In the genomic region with DNA sequence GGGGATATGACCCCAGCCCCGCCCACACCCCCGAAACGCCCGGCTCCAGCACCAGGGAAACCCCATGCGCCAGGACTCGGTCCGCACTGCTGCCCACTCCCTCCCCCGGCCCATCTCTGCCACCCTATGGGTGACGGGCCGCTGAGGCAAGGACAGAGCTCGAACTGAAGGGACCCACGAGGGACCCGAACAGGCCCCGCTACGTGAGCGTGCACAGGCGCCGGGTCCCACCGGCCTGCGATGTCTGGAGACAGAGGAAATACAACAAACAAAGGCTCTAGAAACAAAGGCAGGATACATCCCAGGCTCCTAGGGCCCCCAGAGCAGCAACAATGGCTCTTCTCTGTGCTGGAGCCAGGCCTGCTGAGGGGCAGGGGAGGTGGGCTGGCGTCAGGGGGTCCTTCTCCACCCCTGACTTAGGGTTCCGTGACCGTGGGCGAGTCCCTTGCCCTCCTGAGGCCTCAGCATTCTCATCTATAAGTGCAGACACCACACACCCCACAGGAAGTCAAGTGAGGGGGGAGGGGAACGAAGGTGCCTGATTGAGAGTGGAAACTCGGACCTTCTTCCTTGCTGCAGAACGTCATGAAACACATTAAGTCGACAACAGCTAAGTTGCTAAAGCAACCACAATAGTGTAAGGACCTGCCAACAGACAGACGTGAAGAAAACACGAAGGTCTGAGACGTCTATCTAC, we compare ENCODE assay signal across 8 cellular contexts. TPM values are rescaled to one million over a fixed set of nuclear protein-coding genes. Genes with fewer than 3 reads are reported as not detected.
DNase-seq lines count a peak whose midpoint lies in the region; ATAC-seq and TF ChIP-seq lines count a peak whose summit lies in the region.

No MANE protein-coding gene starts in this region.

- TF ChIP-seq EP300 in sigmoid colon (IDR thresholded peaks at IDR 0.05): no peak

- no peaks in the 10 kb centered on the region for H3K9me3 Mint-ChIP-seq in CD4-positive, alpha-beta T cell
- no peaks in the 10 kb centered on the region for H3K9me3 Mint-ChIP-seq in activated CD4-positive, alpha-beta T cell treated with anti-CD3 and anti-CD28 coated beads, Interleukin-2, amount 10 ng/mL, durations not matched to agents 24 days and 14 days
- H3K9me3 Mint-ChIP-seq in effector memory CD8-positive, alpha-beta T cell: no peaks in the 10 kb centered on the region

- peaks cover 33% of the 10 kb centered on the region for H3K36me3 Mint-ChIP-seq in CD4-positive, alpha-beta T cell (ENCODE audit: low read depth)
- H3K36me3 Mint-ChIP-seq in activated CD4-positive, alpha-beta T cell treated with anti-CD3 and anti-CD28 coated beads, Interleukin-2, amount 10 ng/mL, durations not matched to agents 24 days and 14 days (ENCODE audit: low read depth): peaks cover 18% of the 10 kb centered on the region
- peaks cover 62% of the 10 kb centered on the region for H3K36me3 Mint-ChIP-seq in effector memory CD8-positive, alpha-beta T cell (ENCODE audit: insufficient read depth)

- H3K36me3 ChIP-seq in sigmoid colon: peaks cover 0 to 9% (median 0%) of the 10 kb centered on the region in 4 donors

- H3K27me3 ChIP-seq in CD4-positive, alpha-beta T cell (ENCODE audit: control insufficient read depth, insufficient read depth, low read length): no peaks in the 10 kb centered on the region
- no peaks in the 10 kb centered on the region for H3K27me3 ChIP-seq in sigmoid colon

- ATAC-seq in CD4-positive, alpha-beta T cell (ENCODE audit: poor library complexity): peak; percentile 68
- peak; percentile 66 for ATAC-seq in effector memory CD8-positive, alpha-beta T cell (replicated peaks)
- ATAC-seq in HG03520 (IDR thresholded peaks at IDR 0.05; ENCODE audit: unreplicated experiment) (no peak), GM21786 (IDR thresholded peaks at IDR 0.05; ENCODE audit: unreplicated experiment) (no peak)

- peaks cover 37% of the 10 kb centered on the region for H3K4me1 Mint-ChIP-seq in CD4-positive, alpha-beta T cell (ENCODE audit: low read depth)
- H3K4me1 Mint-ChIP-seq in activated CD4-positive, alpha-beta T cell treated with anti-CD3 and anti-CD28 coated beads, Interleukin-2, amount 10 ng/mL, durations not matched to agents 24 days and 14 days: peaks cover 28% of the 10 kb centered on the region
- peaks cover 29 to 41% of the 10 kb centered on the region in 2 donors for H3K4me1 Mint-ChIP-seq in effector memory CD8-positive, alpha-beta T cell (ENCODE audit: low read depth in 2 of 2)

- H3K4me1 ChIP-seq in sigmoid colon: peaks cover 0 to 47% (median 41%) of the 10 kb centered on the region in 4 donors

- H3K4me3 ChIP-seq in sigmoid colon: peak overlapping the region in 2 of 4 donors; percentile 9 to 27

- H3K9me3 ChIP-seq in CD4-positive, alpha-beta T cell (ENCODE audit: control insufficient read depth, low read length): no peaks in the 10 kb centered on the region
- no peaks in the 10 kb centered on the region for H3K9me3 ChIP-seq in sigmoid colon

- 68 to 80% methylated on average over 31 of the region's 31 CpGs for WGBS in sigmoid colon, 2 donors

- H3K27me3 Mint-ChIP-seq in CD4-positive, alpha-beta T cell: no peaks in the 10 kb centered on the region
- H3K27me3 Mint-ChIP-seq in activated CD4-positive, alpha-beta T cell treated with anti-CD3 and anti-CD28 coated beads, Interleukin-2, amount 10 ng/mL, durations not matched to agents 24 days and 14 days: no peaks in the 10 kb centered on the region
- no peaks in the 10 kb centered on the region for H3K27me3 Mint-ChIP-seq in effector memory CD8-positive, alpha-beta T cell

- no peak for TF ChIP-seq POLR2A in sigmoid colon (IDR thresholded peaks at IDR 0.05)

- intact Hi-C loops in CD4-positive, alpha-beta T cell (cut with DNase I, micrococcal nuclease): loop anchor here (1.0 to 5.0 kb wide), 3 partner anchors 8 to 205 kb away; no protein-coding TSS in a partner anchor
- intact Hi-C loops in activated CD4-positive, alpha-beta T cell treated with anti-CD3 and anti-CD28 coated beads, Interleukin-2, amount 10 ng/mL, durations not matched to agents 24 days and 14 days (cut with micrococcal nuclease): loop anchor here (1.0 kb wide), 1 partner anchor 15 kb away; no protein-coding TSS in a partner anchor
- intact Hi-C loops in sigmoid colon (cut with DNase I): no loop called here

- CTCF ChIA-PET in CD4-positive, alpha-beta T cell (lab: Charles Lee): interaction anchor here (1.0 kb wide), 1 partner anchor 18 kb away, joined by 3 read pairs; no protein-coding TSS in a partner anchor

- peak overlapping the region; percentile 94 for H3K27ac ChIP-seq in CD4-positive, alpha-beta T cell (ENCODE audit: low read depth, low read length)
- H3K27ac ChIP-seq in sigmoid colon: peak overlapping the region; percentile 18 to 84 (median 67)

- peak; percentile 56 to 91 (median 72) for DNase-seq in CD4-positive, alpha-beta T cell
- DNase-seq in activated CD4-positive, alpha-beta T cell treated with anti-CD3 and anti-CD28 coated beads, Interleukin-2, amount 10 ng/mL, durations not matched to agents 24 days and 14 days: peak; percentile 95
- peak; percentile 84 to 88 (median 88) for DNase-seq in effector memory CD8-positive, alpha-beta T cell
- DNase-seq in sigmoid colon (no peak), NCI-H187 (lab: John Stamatoyannopoulos, UW) (no peak), NCI-H226 (no peak)

- H3K27ac Mint-ChIP-seq in CD4-positive, alpha-beta T cell: peak overlapping the region; percentile 100
- peak overlapping the region; percentile 96 for H3K27ac Mint-ChIP-seq in activated CD4-positive, alpha-beta T cell treated with anti-CD3 and anti-CD28 coated beads, Interleukin-2, amount 10 ng/mL, durations not matched to agents 24 days and 14 days
- H3K27ac Mint-ChIP-seq in effector memory CD8-positive, alpha-beta T cell: peak overlapping the region; percentile 99

- POLR2A ChIA-PET in CD4-positive, alpha-beta T cell (lab: Charles Lee): interaction anchor here (0.6 to 1.5 kb wide), 5 partner anchors 16 to 391 kb away, joined by 3 to 8 read pairs (median 5); no protein-coding TSS in a partner anchor

- no peak for TF ChIP-seq CTCF in CD4-positive, alpha-beta T cell (IDR thresholded peaks at IDR 0.05)
- TF ChIP-seq CTCF in sigmoid colon (IDR thresholded peaks at IDR 0.05): no peak

- H3K4me3 Mint-ChIP-seq in CD4-positive, alpha-beta T cell: peak overlapping the region; percentile 99
- peak overlapping the region; percentile 93 for H3K4me3 Mint-ChIP-seq in activated CD4-positive, alpha-beta T cell treated with anti-CD3 and anti-CD28 coated beads, Interleukin-2, amount 10 ng/mL, durations not matched to agents 24 days and 14 days
- H3K4me3 Mint-ChIP-seq in effector memory CD8-positive, alpha-beta T cell: peak overlapping the region; percentile 94 to 98

RNA-seq across cellular contexts. Expression of a gene that starts 3.1 kb away (rescaled TPM):
- 100 to 1,000 TPM; 156 to 172 TPM for total RNA-seq in CD4-positive, alpha-beta T cell
- total RNA-seq in activated CD4-positive, alpha-beta T cell treated with anti-CD3 and anti-CD28 coated beads, Interleukin-2, amount 10 ng/mL, durations not matched to agents 24 days and 14 days: 104 and 107 TPM in 2 replicates
- total RNA-seq in sigmoid colon: 10 to 100 TPM; 86.6 to 97.1 (median 92.7) TPM
- polyA plus RNA-seq in sigmoid colon: 10 to 100 TPM; 60.7 to 76.3 (median 69.4) TPM

RNA-seq across cellular contexts. Expression of a gene that starts 18.9 kb away (rescaled TPM):
- total RNA-seq in CD4-positive, alpha-beta T cell: 10 to 100 TPM; 83.8 to 89.2 TPM
- total RNA-seq in activated CD4-positive, alpha-beta T cell treated with anti-CD3 and anti-CD28 coated beads, Interleukin-2, amount 10 ng/mL, durations not matched to agents 24 days and 14 days: 37.0 and 38.1 TPM in 2 replicates
- total RNA-seq in sigmoid colon: 10 to 100 TPM in 1 of 4 donors, 1 to 10 TPM in 3; 2.1 to 10.3 (median 4.4) TPM
- polyA plus RNA-seq in sigmoid colon: 10 to 100 TPM in 2 of 3 donors, 1 to 10 TPM in 1; 8.4 to 20.5 (median 12.5) TPM

RNA-seq across cellular contexts. Expression of a gene that starts 23.0 kb away (rescaled TPM):
- total RNA-seq in CD4-positive, alpha-beta T cell: 1 to 10 TPM; 7.9 to 8.2 TPM
- total RNA-seq in activated CD4-positive, alpha-beta T cell treated with anti-CD3 and anti-CD28 coated beads, Interleukin-2, amount 10 ng/mL, durations not matched to agents 24 days and 14 days: 8.8 and 10.6 TPM in 2 replicates
- 1 to 10 TPM in 2 of 4 donors, under 1 TPM in 2; 0.33 to 6.2 (median 1.5) TPM for total RNA-seq in sigmoid colon
- 10 to 100 TPM in 2 of 3 donors, 1 to 10 TPM in 1; 6.6 to 17.4 (median 13.2) TPM for polyA plus RNA-seq in sigmoid colon

RNA-seq across cellular contexts. Expression of a gene that starts 23.0 kb away (rescaled TPM):
- 10 to 100 TPM; 12.7 to 15.4 TPM for total RNA-seq in CD4-positive, alpha-beta T cell
- total RNA-seq in activated CD4-positive, alpha-beta T cell treated with anti-CD3 and anti-CD28 coated beads, Interleukin-2, amount 10 ng/mL, durations not matched to agents 24 days and 14 days: 39.2 and 42.4 TPM in 2 replicates
- 10 to 100 TPM; 25.8 to 47.0 (median 31.0) TPM for total RNA-seq in sigmoid colon
- polyA plus RNA-seq in sigmoid colon: 10 to 100 TPM; 14.4 to 55.4 (median 16.6) TPM

RNA-seq across cellular contexts. Expression of a gene that starts 34.0 kb away (rescaled TPM):
- total RNA-seq in CD4-positive, alpha-beta T cell: 100 to 1,000 TPM; 106 to 114 TPM
- 56.3 and 61.4 TPM in 2 replicates for total RNA-seq in activated CD4-positive, alpha-beta T cell treated with anti-CD3 and anti-CD28 coated beads, Interleukin-2, amount 10 ng/mL, durations not matched to agents 24 days and 14 days
- total RNA-seq in sigmoid colon: 10 to 100 TPM in 2 of 4 donors, 1 to 10 TPM in 2; 8.6 to 61.8 (median 13.1) TPM
- polyA plus RNA-seq in sigmoid colon: 10 to 100 TPM in 2 of 3 donors, 1 to 10 TPM in 1; 9.0 to 34.6 (median 11.1) TPM

Comparison
In these comparisons a context has a peak if more than half of its experiments do, and no peak if none do; other contexts are left out.
1. ATAC-seq: peak in CD4-positive, alpha-beta T cell (single experiment) and effector memory CD8-positive, alpha-beta T cell (single experiment); none in HG03520 (single experiment) and GM21786 (single experiment).
2. DNase-seq: peak in CD4-positive, alpha-beta T cell (10 of 10), activated CD4-positive, alpha-beta T cell treated with anti-CD3 and anti-CD28 coated beads, Interleukin-2, amount 10 ng/mL, durations not matched to agents 24 days and 14 days (single experiment) and effector memory CD8-positive, alpha-beta T cell (3 of 3); none in sigmoid colon (single experiment), NCI-H187 (0 of 2) and NCI-H226 (single experiment).
3. Peak in every context shown above with its lines, with median percentiles within 50 percentile points of each other: H3K27ac Mint-ChIP-seq and H3K4me3 Mint-ChIP-seq.